ENCODE assay signal across 11 cellular contexts in the genomic region with DNA sequence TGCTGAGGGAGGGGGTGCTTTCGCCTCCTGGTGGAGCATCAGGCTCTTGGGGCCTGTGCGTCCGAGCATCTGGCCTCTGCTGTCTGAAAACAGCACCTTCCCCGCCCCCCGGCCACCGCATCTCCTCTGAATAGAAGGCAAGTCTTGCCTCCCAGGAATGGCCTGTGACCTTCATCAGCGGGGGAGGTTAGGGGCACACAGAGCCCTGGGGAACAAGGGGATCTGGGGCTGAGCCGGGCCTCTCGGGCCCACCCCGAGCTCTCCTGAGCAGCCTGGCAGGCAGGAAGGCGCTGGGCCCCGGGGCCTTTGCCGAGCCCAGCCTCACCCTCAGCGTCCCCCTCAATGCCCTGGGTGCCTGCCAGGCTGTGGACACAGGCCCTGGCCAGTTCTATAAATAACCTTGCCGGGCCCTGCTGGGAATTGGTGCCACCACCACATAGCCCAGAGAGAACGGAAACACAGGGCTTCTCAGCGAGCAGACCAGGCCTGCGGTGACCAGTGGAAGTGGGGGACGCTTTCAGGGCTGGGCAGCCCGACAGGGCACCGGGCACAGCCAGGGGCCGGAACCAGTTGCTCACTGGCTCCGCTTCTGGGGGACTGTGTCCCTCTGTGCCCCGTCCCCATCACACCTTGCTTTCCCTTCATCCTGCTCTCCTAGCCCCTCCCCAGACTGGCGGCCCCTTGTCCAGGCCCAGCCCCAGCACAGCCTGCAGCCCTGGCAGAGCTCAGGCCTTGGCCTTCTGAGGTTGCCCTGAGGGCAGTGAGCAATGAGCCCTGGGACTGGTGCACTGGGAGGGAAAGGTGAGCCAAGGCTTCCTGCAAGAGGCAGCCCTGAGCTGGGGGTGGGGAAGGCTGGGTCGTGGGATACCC. TPM values are rescaled to one million over a fixed set of nuclear protein-coding genes. Genes with fewer than 3 reads are reported as not detected.
A peak's percentile ranks its signal among the peaks of the same experiment; 100 is the strongest.
DNase-seq lines count a peak whose midpoint lies in the region; ATAC-seq and TF ChIP-seq lines count a peak whose summit lies in the region.
"Had no signal": no experiment of that assay in that cellular context is flagged by ENCODE, and none has a peak within 500 bp of the region (broad histone marks: within the 10 kb centered on the region; RNA-seq: fewer than 3 reads in every experiment).

No MANE protein-coding gene starts in this region.

- H3K27me3 ChIP-seq in heart left ventricle = no peaks in the 10 kb centered on the region

- DNase-seq in Daoy (ENCODE audit: low read depth) (peak; percentile 41), amygdala (lab: John Stamatoyannopoulos, UW) (peak in 41 of 56 donors; percentile 29 to 77 (median 58)), heart left ventricle (peak; percentile 74 to 89 (median 80)), retina (peak; percentile 37), COR-L47 (lab: John Stamatoyannopoulos, UW) (no peak), DMS79 treated with DMSO at 0.1 percent for 48 hours (lab: John Stamatoyannopoulos, UW) (no peak)
- DNase-seq: activated CD4-positive, alpha-beta T cell treated with anti-CD3 and anti-CD28 coated beads for 1 hour; endodermal cell; NCI-H1417 had no signal

- intact Hi-C loops in heart left ventricle (cut with DNase I) = loop anchor here in 1 of 10 donors (2.0 kb wide), 1 partner anchor 26 kb away; the partner anchor contains the start of gene ATP5F1D

- peak; percentile 74 to 78 (median 76) for ATAC-seq in heart left ventricle
- ATAC-seq in GM18867 (IDR thresholded peaks at IDR 0.05; ENCODE audit: unreplicated experiment) = no peak
- no peak for ATAC-seq in GM21737 (IDR thresholded peaks at IDR 0.05; ENCODE audit: unreplicated experiment)

- TF ChIP-seq POLR2A in heart left ventricle (IDR thresholded peaks at IDR 0.05) = peak in 1 of 2 donors; percentile 21

- WGBS in heart left ventricle, 4 donors = 42 to 57% (median 51%) methylated on average over 16 to 26 of the region's 26 CpGs

- no peak for TF ChIP-seq CTCF in heart left ventricle (IDR thresholded peaks at IDR 0.05)

- H3K36me3 ChIP-seq in heart left ventricle = peaks cover 0 to 22% (median 4%) of the 10 kb centered on the region in 9 donors

- H3K4me1 ChIP-seq in heart left ventricle = peaks cover 21 to 94% (median 77%) of the 10 kb centered on the region in 12 donors

- peak overlapping the region in 9 of 12 donors; percentile 10 to 32 (median 19) for H3K4me3 ChIP-seq in heart left ventricle

- H3K27ac ChIP-seq in heart left ventricle = peak overlapping the region; percentile 80 to 96 (median 88)

- no peaks in the 10 kb centered on the region for H3K9me3 ChIP-seq in heart left ventricle

RNA-seq across cellular contexts. Expression of gene STK11, which starts 9.5 kb away (rescaled TPM):
- 72.7 and 83.5 TPM in 2 replicates for total RNA-seq in Daoy (2014; rRNA removed; shearing (Covaris generic))
- total RNA-seq in heart left ventricle = 10 to 100 TPM; 44.7 to 92.0 (median 50.7) TPM
- polyA plus RNA-seq in heart left ventricle = 10 to 100 TPM; 49.1 to 56.4 TPM

RNA-seq across cellular contexts. Expression of gene CBARP, which starts 22.7 kb away (rescaled TPM):
- total RNA-seq in Daoy (2014; rRNA removed; shearing (Covaris generic)) = 0.86 and 1.8 TPM in 2 replicates
- total RNA-seq in heart left ventricle = 1 to 10 TPM in 6 of 9 donors, under 1 TPM in 3; 0.60 to 2.2 (median 1.8) TPM
- 1 to 10 TPM; 1.0 to 1.6 TPM for polyA plus RNA-seq in heart left ventricle

RNA-seq across cellular contexts. Expression of gene ATP5F1D, which starts 26.5 kb away (rescaled TPM):
- total RNA-seq in Daoy (2014; rRNA removed; shearing (Covaris generic)) = 41.4 and 82.8 TPM in 2 replicates
- 100 to 1,000 TPM; 201 to 584 (median 450) TPM for total RNA-seq in heart left ventricle
- 1,000 to 10,000 TPM in 1 of 2 donors, 100 to 1,000 TPM in 1; 459 to 1,034 TPM for polyA plus RNA-seq in heart left ventricle

RNA-seq across cellular contexts. Expression of gene MIDN, which starts 33.3 kb away (rescaled TPM):
- total RNA-seq in Daoy (2014; rRNA removed; shearing (Covaris generic)) = 8.7 and 14.3 TPM in 2 replicates
- total RNA-seq in heart left ventricle = 100 to 1,000 TPM in 1 of 9 donors, 10 to 100 TPM in 8; 25.8 to 115 (median 60.5) TPM
- polyA plus RNA-seq in heart left ventricle = 10 to 100 TPM; 31.5 to 33.6 TPM

RNA-seq across cellular contexts. Expression of gene SBNO2, which starts 41.0 kb away (rescaled TPM):
- total RNA-seq in Daoy (2014; rRNA removed; shearing (Covaris generic)) = 28.1 and 37.7 TPM in 2 replicates
- 10 to 100 TPM in 8 of 9 donors, 1 to 10 TPM in 1; 9.9 to 78.9 (median 20.0) TPM for total RNA-seq in heart left ventricle
- 10 to 100 TPM; 10.1 to 18.7 TPM for polyA plus RNA-seq in heart left ventricle

Comparison
In these comparisons a context has a peak if more than half of its experiments do, and no peak if none do; other contexts are left out.
1. DNase-seq: peak in Daoy (single experiment), amygdala (41 of 56), heart left ventricle (5 of 5) and retina (single experiment); none in COR-L47 (single experiment) and DMS79 treated with DMSO at 0.1 percent for 48 hours (single experiment).
2. ATAC-seq: peak in heart left ventricle (4 of 4); none in GM18867 (single experiment) and GM21737 (single experiment).